ENCODE assay signal across 10 cellular contexts in the genomic region with DNA sequence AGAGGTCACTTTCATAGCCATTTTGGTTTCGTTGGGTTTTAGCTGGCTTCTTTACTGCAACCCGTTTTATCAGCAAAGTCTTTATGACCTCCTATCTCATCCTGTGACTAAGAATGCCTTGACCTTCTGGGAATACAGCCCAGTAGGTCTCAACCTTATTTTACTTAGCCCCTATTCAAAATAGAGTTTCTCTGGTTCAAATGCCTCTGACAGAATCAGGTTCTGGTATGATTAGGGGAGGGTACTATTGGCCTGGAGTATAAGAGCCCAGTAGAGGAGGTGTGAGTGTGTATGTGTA.
"Had no signal": no experiment of that assay in that cellular context is flagged by ENCODE, and none has a peak within 500 bp of the region (broad histone marks: within the 10 kb centered on the region; RNA-seq: fewer than 3 reads in every experiment).

No MANE protein-coding gene starts in this region.

- H3K9me3 Mint-ChIP-seq: HFFc6 had no signal

- H2AFZ ChIP-seq: GM23248 had no signal

- DNase-seq: GM23248, GOT3, H7, H9, HCEC 1CT, HFFc6 had no signal

- H3K4me1 ChIP-seq: HAP-1 had no signal

- H3K4me1 Mint-ChIP-seq: H9 had no signal

- ATAC-seq: HCT116 had no signal

- H3K27ac Mint-ChIP-seq: H9 had no signal

- H3K27ac ChIP-seq: GM23248 had no signal

- H3K4me3 ChIP-seq: GM23248, HAP-1 had no signal

- FAIRE-seq: H1, H54 had no signal

- H3K4me3 Mint-ChIP-seq: H9, HFFc6 had no signal

- H3K9ac ChIP-seq: GM23248 had no signal

- H3K9me3 ChIP-seq: HAP-1 had no signal
